Comparison of ENCODE assay signal across 11 cellular contexts in genomic region chr9:137723396-137724113, GRCh38.
A peak's percentile ranks its signal among the peaks of the same experiment; 100 is the strongest.
DNase-seq lines count a peak whose midpoint lies in the region; FAIRE-seq and TF ChIP-seq lines count a peak whose summit lies in the region.
"Had no signal": no experiment of that assay in that cellular context is flagged by ENCODE, and none has a peak within 500 bp of the region (broad histone marks: within the 10 kb centered on the region; RNA-seq: fewer than 3 reads in every experiment).

No MANE protein-coding gene starts in this region.

- CTCF ChIA-PET in activated naive CD4-positive, alpha-beta T cell treated with anti-CD3 and anti-CD28 coated beads for 36 hours (lab: Charles Lee): no interaction called here

- H3K18ac ChIP-seq in mesenchymal stem cell (ENCODE audit: low read depth in 1 of 2, low read length in 2 of 2): no peak overlapping the region

- no peak overlapping the region for H2BK120ac ChIP-seq in mesenchymal stem cell (ENCODE audit: low read depth, low read length)

- H3K9me3 ChIP-seq in mesenchymal stem cell (ENCODE audit: control insufficient read depth, low read length) (no peaks in the 10 kb centered on the region), suprapubic skin (no peaks in the 10 kb centered on the region)

- no peak overlapping the region for H2AFZ ChIP-seq in mesenchymal stem cell (ENCODE audit: low read depth, low read length)

- H3K36me3 ChIP-seq in mesenchymal stem cell (ENCODE audit: control insufficient read depth in 1 of 2, insufficient read depth in 2 of 2, low read depth in 1 of 2, low read length in 2 of 2) (peaks cover 36 to 48% of the 10 kb centered on the region in 2 experiments), suprapubic skin (peaks cover 36% of the 10 kb centered on the region)

- DNase-seq in activated naive CD4-positive, alpha-beta T cell treated with anti-CD3 and anti-CD28 coated beads for 36 hours: peak; percentile 50
- DNase-seq in activated naive CD4-positive, alpha-beta T cell treated with Interleukin-2 at 50 U/mL for 16 hours: no peak
- no peak for DNase-seq in activated naive CD8-positive, alpha-beta T cell treated with anti-CD3 and anti-CD28 coated beads for 36 hours
- DNase-seq in mesenchymal stem cell (no peak), suprapubic skin (ENCODE audit: low spot score in 2 of 2) (no peak), dedifferentiated amniotic fluid mesenchymal stem cell (ENCODE audit: extremely low spot score) (no peak), urothelium cell line (ENCODE audit: low spot score) (no peak), SHP77 treated with DMSO at 0.1 percent for 48 hours (lab: John Stamatoyannopoulos, UW) (no peak)
- DNase-seq: dorsolateral prefrontal cortex, NCI-H187 treated with DMSO at 0.1 percent for 48 hours had no signal

- no peak for FAIRE-seq in urothelium cell line (lab: Jason Lieb, UNC)
- FAIRE-seq: G401.6 had no signal

- H3K4ac ChIP-seq in mesenchymal stem cell (ENCODE audit: low read depth in 1 of 2, low read length in 2 of 2): no peak overlapping the region

- TF ChIP-seq EP300 in suprapubic skin (IDR thresholded peaks at IDR 0.05): no peak

- peak overlapping the region; percentile 90 for H3K27ac Mint-ChIP-seq in activated naive CD4-positive, alpha-beta T cell treated with anti-CD3 and anti-CD28 coated beads for 36 hours
- peak overlapping the region; percentile 76 for H3K27ac Mint-ChIP-seq in activated naive CD8-positive, alpha-beta T cell treated with anti-CD3 and anti-CD28 coated beads for 36 hours

- no peaks in the 10 kb centered on the region for H3K27me3 Mint-ChIP-seq in activated naive CD4-positive, alpha-beta T cell treated with anti-CD3 and anti-CD28 coated beads for 36 hours (ENCODE audit: low read depth)
- no peaks in the 10 kb centered on the region for H3K27me3 Mint-ChIP-seq in activated naive CD8-positive, alpha-beta T cell treated with anti-CD3 and anti-CD28 coated beads for 36 hours

- peak overlapping the region; percentile 63 for H2AK5ac ChIP-seq in mesenchymal stem cell (ENCODE audit: low read length, severe bottlenecking)

- H3K4me2 ChIP-seq in mesenchymal stem cell (ENCODE audit: low read length, poor library complexity, severe bottlenecking): no peak overlapping the region

- H4K91ac ChIP-seq in mesenchymal stem cell (ENCODE audit: low read length): no peak overlapping the region

- 88% methylated on average over 10 of the region's 20 CpGs for WGBS in mesenchymal stem cell
- WGBS in suprapubic skin: 63% methylated on average over 13 of the region's 20 CpGs

- TF ChIP-seq POLR2A in suprapubic skin (IDR thresholded peaks at IDR 0.05): no peak

- peak overlapping the region in 1 of 2 experiments; percentile 67 for H3K23ac ChIP-seq in mesenchymal stem cell (ENCODE audit: low read length in 2 of 2)

- no peak for TF ChIP-seq CTCF in suprapubic skin (IDR thresholded peaks at IDR 0.05)

- H3K9ac ChIP-seq in mesenchymal stem cell (ENCODE audit: low read length): no peak overlapping the region

- no peaks in the 10 kb centered on the region for H3K27me3 ChIP-seq in mesenchymal stem cell (ENCODE audit: control insufficient read depth in 1 of 2, insufficient read depth in 1 of 2, low read length in 2 of 2)
- no peaks in the 10 kb centered on the region for H3K27me3 ChIP-seq in suprapubic skin
- H3K27me3 ChIP-seq: dorsolateral prefrontal cortex had no signal

- H3K27ac ChIP-seq in mesenchymal stem cell (ENCODE audit: low read length, poor library complexity, severe bottlenecking) (peak overlapping the region; percentile 14), suprapubic skin (peak overlapping the region; percentile 26)

- peaks cover 29% of the 10 kb centered on the region for H3K79me1 ChIP-seq in mesenchymal stem cell (replicated peaks; ENCODE audit: low read length, poor library complexity, severe bottlenecking)

- H2BK12ac ChIP-seq in mesenchymal stem cell (ENCODE audit: low read length in 2 of 2): no peak overlapping the region

- H3K9me3 Mint-ChIP-seq in activated naive CD4-positive, alpha-beta T cell treated with anti-CD3 and anti-CD28 coated beads for 36 hours: peaks cover 8% of the 10 kb centered on the region
- H3K9me3 Mint-ChIP-seq in activated naive CD8-positive, alpha-beta T cell treated with anti-CD3 and anti-CD28 coated beads for 36 hours: peaks cover 22% of the 10 kb centered on the region

- peak overlapping the region in 1 of 2 experiments; percentile 88 for H3K14ac ChIP-seq in mesenchymal stem cell (ENCODE audit: low read length in 2 of 2)

- H2BK5ac ChIP-seq in mesenchymal stem cell (ENCODE audit: low read depth, low read length, poor library complexity, severe bottlenecking): no peak overlapping the region

- peak overlapping the region; percentile 33 for H4K8ac ChIP-seq in mesenchymal stem cell (ENCODE audit: low read length)

- no peak overlapping the region for H2BK15ac ChIP-seq in mesenchymal stem cell (ENCODE audit: low read depth, poor library complexity, severe bottlenecking)

- intact Hi-C loops in activated naive CD4-positive, alpha-beta T cell treated with anti-CD3 and anti-CD28 coated beads for 36 hours (cut with micrococcal nuclease): loop anchor here (2.0 kb wide), 1 partner anchor 299 kb away; no protein-coding TSS in a partner anchor

- no peak overlapping the region for H3K4me3 ChIP-seq in mesenchymal stem cell (ENCODE audit: insufficient read depth in 1 of 2, low read depth in 1 of 2, low read length in 2 of 2)
- H3K4me3 ChIP-seq in suprapubic skin: no peak overlapping the region
- H3K4me3 ChIP-seq: dorsolateral prefrontal cortex had no signal

- peak overlapping the region; percentile 25 for H3K4me3 Mint-ChIP-seq in activated naive CD4-positive, alpha-beta T cell treated with anti-CD3 and anti-CD28 coated beads for 36 hours
- peak overlapping the region; percentile 18 for H3K4me3 Mint-ChIP-seq in activated naive CD8-positive, alpha-beta T cell treated with anti-CD3 and anti-CD28 coated beads for 36 hours

- peaks cover 47% of the 10 kb centered on the region for H3K4me1 Mint-ChIP-seq in activated naive CD4-positive, alpha-beta T cell treated with anti-CD3 and anti-CD28 coated beads for 36 hours (ENCODE audit: low read depth)
- H3K4me1 Mint-ChIP-seq in activated naive CD8-positive, alpha-beta T cell treated with anti-CD3 and anti-CD28 coated beads for 36 hours: peaks cover 27% of the 10 kb centered on the region

- peaks cover 62% of the 10 kb centered on the region for H3K36me3 Mint-ChIP-seq in activated naive CD4-positive, alpha-beta T cell treated with anti-CD3 and anti-CD28 coated beads for 36 hours (ENCODE audit: low read depth)
- peaks cover 79% of the 10 kb centered on the region for H3K36me3 Mint-ChIP-seq in activated naive CD8-positive, alpha-beta T cell treated with anti-CD3 and anti-CD28 coated beads for 36 hours

- H3K4me1 ChIP-seq in mesenchymal stem cell (ENCODE audit: control insufficient read depth, insufficient read depth, low read depth, low read length) (peaks cover 19% of the 10 kb centered on the region), suprapubic skin (peaks cover 4% of the 10 kb centered on the region)
